ENCODE assay signal across 8 cellular contexts in the genomic region with DNA sequence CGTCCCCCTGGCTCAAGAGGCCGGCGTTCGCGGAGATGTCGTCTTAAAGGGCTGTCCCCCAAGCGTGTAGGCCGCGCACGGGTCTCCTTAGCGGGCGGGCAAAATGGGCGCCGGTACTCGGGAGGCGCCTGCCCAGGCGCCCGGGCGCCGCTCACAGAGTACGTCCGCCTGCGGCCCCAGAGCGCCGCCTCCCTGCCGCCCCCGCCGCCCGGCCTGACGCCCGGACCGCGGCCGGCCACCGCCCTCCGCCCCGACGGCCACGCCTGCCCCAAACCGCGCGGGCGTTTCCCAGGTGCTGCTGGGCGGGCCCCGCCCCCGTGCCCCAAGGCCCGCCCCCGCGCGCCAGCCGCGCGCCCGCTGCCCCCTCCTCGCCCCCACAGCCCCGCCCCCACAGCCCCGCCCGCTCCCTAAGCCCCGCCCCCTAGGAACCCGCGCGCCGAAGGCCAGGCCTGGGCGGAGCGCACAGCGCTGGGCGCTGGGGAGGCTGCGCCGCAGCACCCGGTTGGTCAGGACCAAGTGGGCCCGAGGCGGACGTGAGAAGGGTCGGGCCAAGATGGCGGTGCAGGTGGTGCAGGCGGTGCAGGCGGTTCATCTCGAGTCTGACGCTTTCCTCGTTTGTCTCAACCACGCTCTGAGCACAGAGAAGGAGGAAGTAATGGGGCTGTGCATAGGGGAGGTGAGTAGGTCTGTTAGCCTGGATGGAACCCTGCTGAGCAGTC. TPM values are rescaled to one million over a fixed set of nuclear protein-coding genes. Genes with fewer than 3 reads are reported as not detected.
DNase-seq lines count a peak whose midpoint lies in the region; ATAC-seq and TF ChIP-seq lines count a peak whose summit lies in the region.

A gene (plus strand): TSS at position 534 of the 719 bp plus-strand sequence. CDS start 20 bp downstream, at position 554.
A gene with protein sequence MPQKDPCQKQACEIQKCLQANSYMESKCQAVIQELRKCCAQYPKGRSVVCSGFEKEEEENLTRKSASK (minus strand): TSS at position 162 of the 719 bp plus-strand sequence. CDS start 7,113 bp downstream, outside the sequence.
A gene with protein sequence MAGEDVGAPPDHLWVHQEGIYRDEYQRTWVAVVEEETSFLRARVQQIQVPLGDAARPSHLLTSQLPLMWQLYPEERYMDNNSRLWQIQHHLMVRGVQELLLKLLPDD (minus strand): TSS at position 162 of the 719 bp plus-strand sequence. CDS start 5,126 bp downstream, outside the sequence.

- ATAC-seq in HG02852 (IDR thresholded peaks at IDR 0.05; ENCODE audit: unreplicated experiment), result peak; percentile 84
- ATAC-seq in T-helper 17 cell, result peak; percentile 83
- ATAC-seq in right cardiac atrium, result peak; percentile 97 to 98

- H3K27ac ChIP-seq in right cardiac atrium (ENCODE audit: low read length), result peak within 1 kb of the TSS; percentile 98
- peak within 1 kb of the TSS; percentile 79 to 92 for H3K27ac ChIP-seq in uterus

- no peaks in the 10 kb centered on the region for H3K27me3 Mint-ChIP-seq in T-helper 17 cell

- peak within 1 kb of the TSS; percentile 90 for H3K27ac Mint-ChIP-seq in T-helper 17 cell

- intact Hi-C loops in right cardiac atrium (cut with DNase I), result no loop called here
- intact Hi-C loops in uterus (cut with DNase I; ENCODE audit: low total_unique reads), result no loop called here

- peaks cover 38% of the 10 kb centered on the region for H3K4me1 Mint-ChIP-seq in T-helper 17 cell

- WGBS in right cardiac atrium, result 0% methylated on average over 66 of the region's 81 CpGs

- no peaks in the 10 kb centered on the region for H3K36me3 ChIP-seq in uterus

- peak; percentile 92 for DNase-seq in NCI-H146 (lab: John Stamatoyannopoulos, UW)
- DNase-seq in T-helper 17 cell, result peak; percentile 48 to 72 (median 70)
- DNase-seq in amygdala (lab: John Stamatoyannopoulos, UW), result peak in 55 of 56 donors; percentile 13 to 81 (median 62)
- DNase-seq in right cardiac atrium, result peak; percentile 81 to 93 (median 92)
- DNase-seq in putamen (ENCODE audit: low spot score), result peak; percentile 78
- peak; percentile 74 to 77 for DNase-seq in uterus

- TF ChIP-seq POLR2A in GM15510 (IDR thresholded peaks at IDR 0.05; ENCODE audit: borderline replicate concordance, extremely low read depth, insufficient read length) (peak; percentile 72), uterus (IDR thresholded peaks at IDR 0.05) (peak; percentile 37 to 69)

- peaks cover 7% of the 10 kb centered on the region for H3K36me3 Mint-ChIP-seq in T-helper 17 cell (ENCODE audit: low read depth)

- no peak for TF ChIP-seq CTCF in uterus (IDR thresholded peaks at IDR 0.05)

- no peaks in the 10 kb centered on the region for H3K27me3 ChIP-seq in right cardiac atrium (ENCODE audit: control insufficient read depth, insufficient read depth)
- no peaks in the 10 kb centered on the region for H3K27me3 ChIP-seq in uterus

- H3K4me1 ChIP-seq in right cardiac atrium (ENCODE audit: control insufficient read depth, insufficient read depth, low read length) (no peaks in the 10 kb centered on the region), uterus (no peaks in the 10 kb centered on the region)

- peak within 1 kb of the TSS; percentile 80 for H3K4me3 ChIP-seq in right cardiac atrium (ENCODE audit: low read length)
- peak within 1 kb of the TSS; percentile 47 to 54 for H3K4me3 ChIP-seq in uterus

- H3K4me3 Mint-ChIP-seq in T-helper 17 cell, result peak within 1 kb of the TSS; percentile 89

- no peaks in the 10 kb centered on the region for H3K9me3 ChIP-seq in T-helper 17 cell (ENCODE audit: control insufficient read depth, low read length, poor library complexity, severe bottlenecking)
- H3K9me3 ChIP-seq in right cardiac atrium (ENCODE audit: control insufficient read depth, low read length), result no peaks in the 10 kb centered on the region
- H3K9me3 ChIP-seq in uterus, result no peaks in the 10 kb centered on the region

RNA-seq across cellular contexts. Expression of the first gene that starts in this region (rescaled TPM):
- total RNA-seq in T-helper 17 cell, result 10 to 100 TPM; 11.1 to 12.4 TPM
- 10 to 100 TPM; 11.7 to 15.0 (median 13.7) TPM for total RNA-seq in right cardiac atrium
- polyA plus RNA-seq in right cardiac atrium, result 6.3 TPM
- total RNA-seq in uterus, result 10 to 100 TPM in 2 of 4 donors, 1 to 10 TPM in 1, under 1 TPM in 1; 0.77 to 15.6 (median 8.8) TPM

RNA-seq across cellular contexts. Expression of the second gene that starts in this region (rescaled TPM):
- total RNA-seq in T-helper 17 cell, result 1 to 10 TPM; 4.3 to 6.9 TPM
- 10 to 100 TPM; 18.8 to 24.0 (median 21.0) TPM for total RNA-seq in right cardiac atrium
- 56.3 TPM for polyA plus RNA-seq in right cardiac atrium
- 10 to 100 TPM in 2 of 4 donors, 1 to 10 TPM in 2; 7.3 to 53.5 (median 12.2) TPM for total RNA-seq in uterus

RNA-seq across cellular contexts. Expression of the third gene that starts in this region (rescaled TPM):
- total RNA-seq in T-helper 17 cell, result 10 to 100 TPM; 12.2 to 18.0 TPM
- total RNA-seq in right cardiac atrium, result 10 to 100 TPM; 46.1 to 61.0 (median 57.6) TPM
- 95.3 TPM for polyA plus RNA-seq in right cardiac atrium
- total RNA-seq in uterus, result 10 to 100 TPM in 1 of 4 donors, 1 to 10 TPM in 1, under 1 TPM in 1, not detected in 1; 0.41 to 28.3 (median 6.4) TPM

Comparison
In these comparisons a context has a peak if more than half of its experiments do, and no peak if none do; other contexts are left out.
1. Peak in every context shown above with its lines: DNase-seq, ATAC-seq, H3K4me3 ChIP-seq and H3K27ac ChIP-seq.